ENCODE assay signal across 8 cellular contexts in genomic region chr10:102229810-102230263, GRCh38. TPM values are rescaled to one million over a fixed set of nuclear protein-coding genes. Genes with fewer than 3 reads are reported as not detected.
DNase-seq lines count a peak whose midpoint lies in the region; ATAC-seq and TF ChIP-seq lines count a peak whose summit lies in the region.

No MANE protein-coding gene starts in this region.

- H3K36me3 Mint-ChIP-seq in activated T-helper 2 cell treated with anti-CD3 and anti-CD28 coated beads, Interferon-gamma antibody, Interleukin-2, Interleukin-4, amounts not matched to agents 10 μg/mL and 5 μg/mL and 100 μg/mL, durations not matched to agents 14 hours and 24 hours and 36 hours (ENCODE audit: low read depth): no peaks in the 10 kb centered on the region
- H3K36me3 Mint-ChIP-seq in natural killer cell treated with Interleukin-12 subunit alpha and Interleukin-12 subunit beta and Interleukin-15 and Interleukin-18, amount 100 ng/mL, for 72 hours: no peaks in the 10 kb centered on the region
- no peaks in the 10 kb centered on the region for H3K36me3 Mint-ChIP-seq in stimulated activated memory B cell treated with anti-CD40 and anti-IgM and Interleukin-4, amounts not matched to agents 10 μg/mL and 1 μg/mL and 100 μg/mL, for 72 hours

- H3K4me3 ChIP-seq in fibroblast of pulmonary artery (replicated peaks; ENCODE audit: low read depth, low read length): peak overlapping the region; percentile 38

- CTCF ChIA-PET in RWPE1 (lab: Yijun Ruan, JAX): interaction anchor here (0.5 to 14.3 kb wide), 48 partner anchors 8 to 591 kb away, joined by 3 to 370 read pairs (median 4); partner anchors contain the start of genes FBXL15, GBF1, NFKB2 and PITX3

- DNase-seq in G401 (ENCODE audit: low spot score) (peak; percentile 82), KBM-7 (peak; percentile 79), RWPE1 (ENCODE audit: low spot score) (peak; percentile 88), fibroblast of pulmonary artery (ENCODE audit: low read depth) (peak; percentile 79)
- peak; percentile 79 for DNase-seq in activated T-helper 2 cell treated with anti-CD3 and anti-CD28 coated beads, Interferon-gamma antibody, Interleukin-2, Interleukin-4, amounts not matched to agents 10 μg/mL and 5 μg/mL and 100 μg/mL, durations not matched to agents 14 hours and 24 hours and 36 hours (ENCODE audit: low spot score)
- DNase-seq in natural killer cell treated with Interleukin-12 subunit alpha and Interleukin-12 subunit beta and Interleukin-15 and Interleukin-18, amount 100 ng/mL, for 72 hours (ENCODE audit: low spot score): peak; percentile 81

- intact Hi-C loops in activated T-helper 2 cell treated with anti-CD3 and anti-CD28 coated beads, Interferon-gamma antibody, Interleukin-2, Interleukin-4, amounts not matched to agents 10 μg/mL and 5 μg/mL and 100 μg/mL, durations not matched to agents 14 hours and 24 hours and 36 hours (cut with micrococcal nuclease): loop anchor here (1.0 to 5.0 kb wide), 5 partner anchors 164 to 352 kb away; no protein-coding TSS in a partner anchor

- peaks cover 23% of the 10 kb centered on the region for H3K4me1 Mint-ChIP-seq in activated T-helper 2 cell treated with anti-CD3 and anti-CD28 coated beads, Interferon-gamma antibody, Interleukin-2, Interleukin-4, amounts not matched to agents 10 μg/mL and 5 μg/mL and 100 μg/mL, durations not matched to agents 14 hours and 24 hours and 36 hours (ENCODE audit: low read depth)
- peaks cover 32 to 33% of the 10 kb centered on the region in 2 donors for H3K4me1 Mint-ChIP-seq in natural killer cell treated with Interleukin-12 subunit alpha and Interleukin-12 subunit beta and Interleukin-15 and Interleukin-18, amount 100 ng/mL, for 72 hours (ENCODE audit: low read depth in 2 of 2)
- peaks cover 39% of the 10 kb centered on the region for H3K4me1 Mint-ChIP-seq in stimulated activated memory B cell treated with anti-CD40 and anti-IgM and Interleukin-4, amounts not matched to agents 10 μg/mL and 1 μg/mL and 100 μg/mL, for 72 hours

- peak; percentile 59 to 70 for ATAC-seq in natural killer cell treated with Interleukin-12 subunit alpha and Interleukin-12 subunit beta and Interleukin-15 and Interleukin-18, amount 100 ng/mL, for 72 hours
- ATAC-seq in stimulated activated memory B cell treated with anti-CD40 and anti-IgM and Interleukin-4, amounts not matched to agents 10 μg/mL and 1 μg/mL and 100 μg/mL, for 72 hours: peak; percentile 80
- no peak for ATAC-seq in HG02588 (IDR thresholded peaks at IDR 0.05; ENCODE audit: unreplicated experiment)

- POLR2A ChIA-PET in RWPE1 (lab: Yijun Ruan, JAX; ENCODE audit: low non-redundant PET): interaction anchor here (1.1 kb wide), 1 partner anchor 191 kb away, joined by 3 read pairs; the partner anchor contains the start of gene FBXL15

- H3K9me3 Mint-ChIP-seq in activated T-helper 2 cell treated with anti-CD3 and anti-CD28 coated beads, Interferon-gamma antibody, Interleukin-2, Interleukin-4, amounts not matched to agents 10 μg/mL and 5 μg/mL and 100 μg/mL, durations not matched to agents 14 hours and 24 hours and 36 hours: no peaks in the 10 kb centered on the region
- H3K9me3 Mint-ChIP-seq in natural killer cell treated with Interleukin-12 subunit alpha and Interleukin-12 subunit beta and Interleukin-15 and Interleukin-18, amount 100 ng/mL, for 72 hours: no peaks in the 10 kb centered on the region
- no peaks in the 10 kb centered on the region for H3K9me3 Mint-ChIP-seq in stimulated activated memory B cell treated with anti-CD40 and anti-IgM and Interleukin-4, amounts not matched to agents 10 μg/mL and 1 μg/mL and 100 μg/mL, for 72 hours

- peak overlapping the region; percentile 73 for H3K4me3 Mint-ChIP-seq in activated T-helper 2 cell treated with anti-CD3 and anti-CD28 coated beads, Interferon-gamma antibody, Interleukin-2, Interleukin-4, amounts not matched to agents 10 μg/mL and 5 μg/mL and 100 μg/mL, durations not matched to agents 14 hours and 24 hours and 36 hours (ENCODE audit: low read depth)
- H3K4me3 Mint-ChIP-seq in natural killer cell treated with Interleukin-12 subunit alpha and Interleukin-12 subunit beta and Interleukin-15 and Interleukin-18, amount 100 ng/mL, for 72 hours: peak overlapping the region; percentile 84
- peak overlapping the region; percentile 84 for H3K4me3 Mint-ChIP-seq in stimulated activated memory B cell treated with anti-CD40 and anti-IgM and Interleukin-4, amounts not matched to agents 10 μg/mL and 1 μg/mL and 100 μg/mL, for 72 hours

- in situ Hi-C loops in G401 (cut with HindIII; ENCODE audit: low sequenced_read_pairs) (loop anchor here (5.0 kb wide), 2 partner anchors 63 to 252 kb away; no protein-coding TSS in a partner anchor), KBM-7 (cut with MboI; ENCODE audit: low pct_unique_long_range_greater_than_20kb, low sequenced_read_pairs) (loop anchor here (10.0 to 25.0 kb wide), 2 partner anchors 125 to 257 kb away; no protein-coding TSS in a partner anchor)

- H3K27me3 Mint-ChIP-seq in activated T-helper 2 cell treated with anti-CD3 and anti-CD28 coated beads, Interferon-gamma antibody, Interleukin-2, Interleukin-4, amounts not matched to agents 10 μg/mL and 5 μg/mL and 100 μg/mL, durations not matched to agents 14 hours and 24 hours and 36 hours (ENCODE audit: low read depth): peaks cover 41% of the 10 kb centered on the region
- peaks cover 36 to 40% of the 10 kb centered on the region in 2 donors for H3K27me3 Mint-ChIP-seq in natural killer cell treated with Interleukin-12 subunit alpha and Interleukin-12 subunit beta and Interleukin-15 and Interleukin-18, amount 100 ng/mL, for 72 hours
- H3K27me3 Mint-ChIP-seq in stimulated activated memory B cell treated with anti-CD40 and anti-IgM and Interleukin-4, amounts not matched to agents 10 μg/mL and 1 μg/mL and 100 μg/mL, for 72 hours: peaks cover 89% of the 10 kb centered on the region

- peak overlapping the region; percentile 38; the same call in 1 of the 2 replicates for H3K27ac ChIP-seq in RWPE1

- no peak overlapping the region for H3K27ac Mint-ChIP-seq in activated T-helper 2 cell treated with anti-CD3 and anti-CD28 coated beads, Interferon-gamma antibody, Interleukin-2, Interleukin-4, amounts not matched to agents 10 μg/mL and 5 μg/mL and 100 μg/mL, durations not matched to agents 14 hours and 24 hours and 36 hours
- H3K27ac Mint-ChIP-seq in natural killer cell treated with Interleukin-12 subunit alpha and Interleukin-12 subunit beta and Interleukin-15 and Interleukin-18, amount 100 ng/mL, for 72 hours: no peak overlapping the region
- H3K27ac Mint-ChIP-seq in stimulated activated memory B cell treated with anti-CD40 and anti-IgM and Interleukin-4, amounts not matched to agents 10 μg/mL and 1 μg/mL and 100 μg/mL, for 72 hours: peak overlapping the region; percentile 30

- TF ChIP-seq CTCF in RWPE1 (conservative IDR thresholded peaks at IDR 0.05; ENCODE audit: low read depth): peak; percentile 94
- peak; percentile 99 for TF ChIP-seq CTCF in fibroblast of pulmonary artery (IDR thresholded peaks at IDR 0.05; ENCODE audit: low read length, missing control alignments)

RNA-seq across cellular contexts. Expression of gene ELOVL3, which starts 3.7 kb away (rescaled TPM):
- 2.1 and 3.3 TPM in 2 replicates for total RNA-seq in G401 (2014; rRNA removed; shearing (Covaris generic))
- not detected in 2 replicates for total RNA-seq in activated T-helper 2 cell treated with anti-CD3 and anti-CD28 coated beads, Interferon-gamma antibody, Interleukin-2, Interleukin-4, amounts not matched to agents 10 μg/mL and 5 μg/mL and 100 μg/mL, durations not matched to agents 14 hours and 24 hours and 36 hours
- not detected for total RNA-seq in natural killer cell treated with Interleukin-12 subunit alpha and Interleukin-12 subunit beta and Interleukin-15 and Interleukin-18, amount 100 ng/mL, for 72 hours

RNA-seq across cellular contexts. Expression of gene PITX3, which starts 11.5 kb away (rescaled TPM):
- total RNA-seq in G401 (2014; rRNA removed; shearing (Covaris generic)): 5.4 and 6.3 TPM in 2 replicates
- total RNA-seq in activated T-helper 2 cell treated with anti-CD3 and anti-CD28 coated beads, Interferon-gamma antibody, Interleukin-2, Interleukin-4, amounts not matched to agents 10 μg/mL and 5 μg/mL and 100 μg/mL, durations not matched to agents 14 hours and 24 hours and 36 hours: 0.30 and 0.46 TPM in 2 replicates
- total RNA-seq in natural killer cell treated with Interleukin-12 subunit alpha and Interleukin-12 subunit beta and Interleukin-15 and Interleukin-18, amount 100 ng/mL, for 72 hours: not detected

RNA-seq across cellular contexts. Expression of gene GBF1, which starts 15.5 kb away (rescaled TPM):
- total RNA-seq in G401 (2014; rRNA removed; shearing (Covaris generic)): 15.3 and 16.0 TPM in 2 replicates
- total RNA-seq in activated T-helper 2 cell treated with anti-CD3 and anti-CD28 coated beads, Interferon-gamma antibody, Interleukin-2, Interleukin-4, amounts not matched to agents 10 μg/mL and 5 μg/mL and 100 μg/mL, durations not matched to agents 14 hours and 24 hours and 36 hours: 47.9 and 49.2 TPM in 2 replicates
- 10 to 100 TPM; 63.2 to 65.3 TPM for total RNA-seq in natural killer cell treated with Interleukin-12 subunit alpha and Interleukin-12 subunit beta and Interleukin-15 and Interleukin-18, amount 100 ng/mL, for 72 hours
